In genomic region chr20:14510341-14510740, GRCh38 we compare ENCODE assay signal across 23 cellular contexts.
"Had no signal": no experiment of that assay in that cellular context is flagged by ENCODE, and none has a peak within 500 bp of the region (broad histone marks: within the 10 kb centered on the region; RNA-seq: fewer than 3 reads in every experiment).

No MANE protein-coding gene starts in this region.

- H3K36me3 ChIP-seq: esophagus muscularis mucosa, gastrocnemius medialis, heart right ventricle, left lung, lower lobe of right lung had no signal

- H3K4me1 ChIP-seq: esophagus muscularis mucosa, gastrocnemius medialis, heart right ventricle, left lung, lower lobe of right lung had no signal

- FAIRE-seq: colon, endothelial cell of umbilical vein, islet of Langerhans, keratinocyte had no signal

- H3K27me3 ChIP-seq: dorsolateral prefrontal cortex, esophagus muscularis mucosa, gastrocnemius medialis, heart right ventricle, left lung had no signal

- H3K27ac ChIP-seq: coronary artery, dorsolateral prefrontal cortex, esophagus muscularis mucosa, gastrocnemius medialis, heart right ventricle, left lung, lower lobe of right lung had no signal

- ATAC-seq: gastrocnemius medialis, heart right ventricle, left lung, left ventricle myocardium superior, lower lobe of right lung, mucosa of descending colon had no signal

- H3K4me3 ChIP-seq: coronary artery, dorsolateral prefrontal cortex, esophagus muscularis mucosa, gastrocnemius medialis, heart right ventricle, left lung, lower lobe of right lung, mucosa of descending colon had no signal

- H3K9me3 ChIP-seq: esophagus muscularis mucosa, gastrocnemius medialis, lower lobe of right lung, mucosa of descending colon had no signal

- DNase-seq: dermis blood vessel endothelial cell; dorsolateral prefrontal cortex; effector CD4-positive, alpha-beta T cell; effector memory CD4-positive, alpha-beta T cell; foreskin fibroblast; foreskin melanocyte; gastrocnemius medialis; glutamatergic neuron; heart right ventricle; hippocampal formation; left cardiac atrium; left lung; left ventricle myocardium superior; lower lobe of right lung; mesenchymal stem cell; mucosa of descending colon; naive B cell had no signal
